10 cellular contexts compared by ENCODE assay signal in the genomic region with DNA sequence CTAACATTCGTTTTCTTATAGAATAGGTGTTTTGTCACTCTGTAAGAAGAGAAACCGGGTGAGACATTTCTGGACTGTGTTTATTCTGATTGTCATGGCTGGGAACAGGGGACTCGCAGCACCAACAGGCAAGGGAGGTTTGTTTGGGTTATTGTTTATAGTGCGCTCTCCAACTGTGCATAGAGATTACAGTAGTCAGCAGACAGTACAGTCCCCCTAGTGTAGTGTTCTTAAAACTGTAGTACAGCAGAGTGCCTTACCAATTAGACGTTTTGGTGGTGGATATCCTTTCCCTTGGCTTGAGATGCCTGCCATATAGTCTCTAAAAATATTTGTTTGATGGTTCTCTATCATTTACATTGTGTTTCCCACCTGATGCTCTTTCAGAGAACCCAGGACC. TPM values are rescaled to one million over a fixed set of nuclear protein-coding genes. Genes with fewer than 3 reads are reported as not detected.
DNase-seq lines count a peak whose midpoint lies in the region; ATAC-seq, FAIRE-seq and TF ChIP-seq lines count a peak whose summit lies in the region.
"Had no signal": no experiment of that assay in that cellular context is flagged by ENCODE, and none has a peak within 500 bp of the region (broad histone marks: within the 10 kb centered on the region; RNA-seq: fewer than 3 reads in every experiment).

No MANE protein-coding gene starts in this region.

- no peaks in the 10 kb centered on the region for H3K79me2 ChIP-seq in OCI-LY3 (ENCODE audit: low read length)

- no peak overlapping the region for H3K27ac ChIP-seq in OCI-LY3 (ENCODE audit: low read length)
- no peak overlapping the region for H3K27ac ChIP-seq in substantia nigra (ENCODE audit: low read depth, low read length, poor library complexity, severe bottlenecking)

- H3K4me2 ChIP-seq in OCI-LY3 (ENCODE audit: low read length), result peak overlapping the region; percentile 48

- H3K4me3 Mint-ChIP-seq in natural killer cell, result peak overlapping the region; percentile 77
- H3K4me3 Mint-ChIP-seq in natural killer cell treated with Interleukin-12 subunit alpha and Interleukin-12 subunit beta and Interleukin-15 and Interleukin-18, amount 100 ng/mL, for 72 hours, result no peak overlapping the region
- H3K4me3 Mint-ChIP-seq in immature natural killer cell, result peak overlapping the region in 1 of 5 donors; percentile 76

- TF ChIP-seq CTCF in natural killer cell (IDR thresholded peaks at IDR 0.05) (no peak), OCI-LY3 (IDR thresholded peaks at IDR 0.05; ENCODE audit: low read depth, low read length) (no peak), foreskin fibroblast (IDR thresholded peaks at IDR 0.05; ENCODE audit: low read depth, low read length) (peak; percentile 24)

- DNase-seq in natural killer cell (no peak), foreskin fibroblast (peak; percentile 24 to 54), urothelium cell line (ENCODE audit: low spot score) (peak; percentile 26), substantia nigra (lab: John Stamatoyannopoulos, UW) (no peak), immature natural killer cell (no peak)
- DNase-seq in natural killer cell treated with Interleukin-12 subunit alpha and Interleukin-12 subunit beta and Interleukin-15 and Interleukin-18, amount 100 ng/mL, for 72 hours (ENCODE audit: low spot score), result no peak
- DNase-seq: GF-D8 had no signal

- H3K4me1 ChIP-seq in OCI-LY3 (ENCODE audit: low read length), result no peaks in the 10 kb centered on the region

- no peak overlapping the region for H3K9ac ChIP-seq in OCI-LY3 (ENCODE audit: low read length)

- no peaks in the 10 kb centered on the region for H3K36me3 ChIP-seq in OCI-LY3 (replicated peaks; ENCODE audit: low read depth, low read length)

- H3K27me3 ChIP-seq in OCI-LY3 (ENCODE audit: low read depth, low read length), result peaks cover 10% of the 10 kb centered on the region

- ATAC-seq in natural killer cell (no peak), GM18502 (IDR thresholded peaks at IDR 0.05; ENCODE audit: poor library complexity, unreplicated experiment) (no peak)
- ATAC-seq in natural killer cell treated with Interleukin-12 subunit alpha and Interleukin-12 subunit beta and Interleukin-15 and Interleukin-18, amount 100 ng/mL, for 72 hours, result no peak

- H4K20me1 ChIP-seq in OCI-LY3 (ENCODE audit: insufficient read depth, low read length), result no peaks in the 10 kb centered on the region

- H3K36me3 Mint-ChIP-seq in natural killer cell (no peaks in the 10 kb centered on the region), immature natural killer cell (peaks cover 0 to 4% (median 0%) of the 10 kb centered on the region in 3 donors)
- no peaks in the 10 kb centered on the region for H3K36me3 Mint-ChIP-seq in natural killer cell treated with Interleukin-12 subunit alpha and Interleukin-12 subunit beta and Interleukin-15 and Interleukin-18, amount 100 ng/mL, for 72 hours

- intact Hi-C loops in natural killer cell (cut with micrococcal nuclease), result no loop called here

- no peaks in the 10 kb centered on the region for H3K9me3 ChIP-seq in OCI-LY3 (ENCODE audit: insufficient read depth, low read length)

- FAIRE-seq in urothelium cell line (lab: Jason Lieb, UNC), result no peak
- FAIRE-seq: TTC549 had no signal

- peaks cover 46 to 73% of the 10 kb centered on the region in 2 donors for H3K27me3 Mint-ChIP-seq in natural killer cell (ENCODE audit: low read depth in 2 of 2)
- H3K27me3 Mint-ChIP-seq in natural killer cell treated with Interleukin-12 subunit alpha and Interleukin-12 subunit beta and Interleukin-15 and Interleukin-18, amount 100 ng/mL, for 72 hours, result peaks cover 54 to 66% of the 10 kb centered on the region in 2 donors
- H3K27me3 Mint-ChIP-seq in immature natural killer cell (ENCODE audit: low read depth in 3 of 3), result peaks cover 6 to 27% (median 10%) of the 10 kb centered on the region in 3 donors

- H3K4me3 ChIP-seq in OCI-LY3 (ENCODE audit: low read length) (no peak overlapping the region), foreskin fibroblast (ENCODE audit: low read depth in 1 of 2, low read length in 2 of 2) (peak overlapping the region in 1 of 2 donors; percentile 89)

- 0 out of 2 replicates have a peak overlapping the region, but pooled peaks have one; percentile 10 for H2AFZ ChIP-seq in OCI-LY3 (ENCODE audit: low read depth, low read length)

- peaks cover 6% of the 10 kb centered on the region in 2 donors for H3K4me1 Mint-ChIP-seq in natural killer cell
- H3K4me1 Mint-ChIP-seq in natural killer cell treated with Interleukin-12 subunit alpha and Interleukin-12 subunit beta and Interleukin-15 and Interleukin-18, amount 100 ng/mL, for 72 hours (ENCODE audit: low read depth in 2 of 2), result peaks cover 3 to 5% of the 10 kb centered on the region in 2 donors
- peaks cover 8% of the 10 kb centered on the region in 2 donors for H3K4me1 Mint-ChIP-seq in immature natural killer cell

- H3K27ac Mint-ChIP-seq in natural killer cell (no peak overlapping the region), immature natural killer cell (no peak overlapping the region)
- H3K27ac Mint-ChIP-seq in natural killer cell treated with Interleukin-12 subunit alpha and Interleukin-12 subunit beta and Interleukin-15 and Interleukin-18, amount 100 ng/mL, for 72 hours, result no peak overlapping the region

- H3K9me3 Mint-ChIP-seq in natural killer cell (peaks cover 0 to 7% of the 10 kb centered on the region in 2 donors), immature natural killer cell (peaks cover 0 to 4% (median 0%) of the 10 kb centered on the region in 6 donors)
- no peaks in the 10 kb centered on the region for H3K9me3 Mint-ChIP-seq in natural killer cell treated with Interleukin-12 subunit alpha and Interleukin-12 subunit beta and Interleukin-15 and Interleukin-18, amount 100 ng/mL, for 72 hours

RNA-seq across cellular contexts. Expression of gene RNF150, which starts 0.8 kb away (rescaled TPM):
- under 1 TPM in 1 of 3 donors, not detected in 2; 0.09 TPM for total RNA-seq in natural killer cell
- not detected for total RNA-seq in natural killer cell treated with Interleukin-12 subunit alpha and Interleukin-12 subunit beta and Interleukin-15 and Interleukin-18, amount 100 ng/mL, for 72 hours
- polyA plus RNA-seq in immature natural killer cell, result not detected

Comparison
In these comparisons a context has a peak if more than half of its experiments do, and no peak if none do; other contexts are left out.
1. DNase-seq: peak in foreskin fibroblast (2 of 2) and urothelium cell line (single experiment); none in natural killer cell (single experiment), natural killer cell treated with Interleukin-12 subunit alpha and Interleukin-12 subunit beta and Interleukin-15 and Interleukin-18, amount 100 ng/mL, for 72 hours (single experiment), substantia nigra (0 of 49) and immature natural killer cell (0 of 3).